Comparison of ENCODE assay signal across 20 cellular contexts in the genomic region with DNA sequence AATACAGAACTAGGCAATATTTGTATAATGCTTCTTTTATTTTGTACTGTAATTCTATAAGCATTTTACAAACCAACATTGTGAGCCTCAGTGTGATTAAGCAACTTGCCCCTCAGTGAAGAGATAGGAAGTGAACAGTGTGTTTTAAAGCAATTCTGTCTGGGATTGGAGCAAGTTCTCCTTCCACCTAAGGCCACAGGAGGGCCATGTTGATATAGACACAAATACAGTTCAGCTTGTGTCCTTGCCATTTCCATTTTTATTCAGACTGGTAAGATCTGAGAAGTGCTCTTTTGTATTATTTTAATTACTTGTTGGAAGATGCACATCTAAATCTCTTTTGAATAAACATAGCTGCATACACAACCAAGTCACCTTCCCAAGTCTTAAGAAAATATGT.
DNase-seq lines count a peak whose midpoint lies in the region; ATAC-seq, FAIRE-seq and TF ChIP-seq lines count a peak whose summit lies in the region.
"Had no signal": no experiment of that assay in that cellular context is flagged by ENCODE, and none has a peak within 500 bp of the region (broad histone marks: within the 10 kb centered on the region; RNA-seq: fewer than 3 reads in every experiment).

No MANE protein-coding gene starts in this region.

- POLR2A ChIA-PET in H1 (lab: Charles Lee; ENCODE audit: partially characterized antibody), result no interaction called here

- peaks cover 13 to 19% of the 10 kb centered on the region in 2 experiments for H3K9me3 ChIP-seq in H1 (ENCODE audit: insufficient read depth in 2 of 2, low read depth in 1 of 2, low read length in 1 of 2)
- H3K9me3 ChIP-seq in mammary epithelial cell (replicated peaks; ENCODE audit: insufficient read depth, low read length), result peaks cover 18% of the 10 kb centered on the region
- no peaks in the 10 kb centered on the region for H3K9me3 ChIP-seq in right atrium auricular region
- H3K9me3 ChIP-seq: ovary had no signal

- no peak overlapping the region for H4K5ac ChIP-seq in H1 (ENCODE audit: insufficient read length, low read depth, low read length)

- no peak for FAIRE-seq in H1 (lab: Jason Lieb, UNC)

- peaks cover 13 to 38% (median 32%) of the 10 kb centered on the region in 4 experiments for H3K27me3 ChIP-seq in H1 (replicated peaks in 1 of 4; ENCODE audit: control insufficient read depth in 3 of 4, extremely low read depth in 1 of 4, insufficient read depth in 3 of 4, low read length in 3 of 4)
- no peaks in the 10 kb centered on the region for H3K27me3 ChIP-seq in mammary epithelial cell (ENCODE audit: insufficient read depth, low read length)
- H3K27me3 ChIP-seq in right atrium auricular region, result no peaks in the 10 kb centered on the region
- H3K27me3 ChIP-seq: dorsolateral prefrontal cortex, ovary, sigmoid colon had no signal

- dilution Hi-C loops in mammary epithelial cell (cut with HindIII; ENCODE audit: low sequenced_read_pairs), result no loop called here

- ATAC-seq in HG03108 (IDR thresholded peaks at IDR 0.05; ENCODE audit: unreplicated experiment), result no peak
- ATAC-seq: activated CD8-positive, alpha-beta T cell treated with anti-CD3 and anti-CD28 coated beads, Interleukin-2, amount 10 ng/mL, durations not matched to agents 7 days and 5 days; activated T-cell treated with anti-CD3 and anti-CD28 coated beads, Interleukin-2, amount 50 U/mL, for 72 hours; esophagus mucosa; left ventricle myocardium superior had no signal

- no peak overlapping the region for H3K27ac ChIP-seq in H1 (ENCODE audit: low read depth, low read length)
- H3K27ac ChIP-seq in mammary epithelial cell (ENCODE audit: insufficient read depth, low read depth, low read length), result no peak overlapping the region
- H3K27ac ChIP-seq in right atrium auricular region, result no peak overlapping the region
- H3K27ac ChIP-seq: ovary, sigmoid colon had no signal

- H3K79me2 ChIP-seq in H1 (ENCODE audit: control insufficient read depth in 1 of 2, insufficient read depth in 2 of 2, low read length in 2 of 2) (no peaks in the 10 kb centered on the region), mammary epithelial cell (ENCODE audit: insufficient read depth, low read length) (no peaks in the 10 kb centered on the region)

- H2AFZ ChIP-seq in H1 (ENCODE audit: low read length) (no peak overlapping the region), mammary epithelial cell (ENCODE audit: low read depth, low read length) (no peak overlapping the region)

- H3K4me2 ChIP-seq in H1 (ENCODE audit: insufficient read depth in 1 of 2, low read depth in 2 of 2, low read length in 2 of 2) (no peak overlapping the region), mammary epithelial cell (ENCODE audit: insufficient read depth, low read depth, low read length) (no peak overlapping the region)

- H3K56ac ChIP-seq in H1 (replicated peaks; ENCODE audit: insufficient read length, low read depth, low read length), result no peak overlapping the region

- H3K23ac ChIP-seq in H1 (ENCODE audit: insufficient read length), result no peak overlapping the region

- DNase-seq in NOMO-1 treated with DMSO at 0.1 percent for 48 hours (lab: John Stamatoyannopoulos, UW; ENCODE audit: unreplicated experiment) (peak; percentile 19), NOMO-1 treated with dmso at 0.1 percent for 144 hours (lab: John Stamatoyannopoulos, UW; ENCODE audit: unreplicated experiment) (no peak), NCI-H69 (lab: John Stamatoyannopoulos, UW) (peak; percentile 24), H1 (ENCODE audit: low read depth in 1 of 2, low spot score in 2 of 2) (no peak), superior temporal gyrus (ENCODE audit: extremely low spot score) (peak; percentile 24), mammary epithelial cell (no peak), right atrium auricular region (ENCODE audit: low spot score) (no peak)
- DNase-seq: activated CD8-positive, alpha-beta T cell treated with anti-CD3 and anti-CD28 coated beads, Interleukin-2, amount 10 ng/mL, durations not matched to agents 7 days and 5 days; activated T-cell treated with anti-CD3 and anti-CD28 coated beads, Interleukin-2, amount 50 U/mL, for 72 hours; DND-41; dorsolateral prefrontal cortex; left ventricle myocardium superior; NCI-H2029; NK-92 treated with Interleukin-12 subunit alpha and Interleukin-12 subunit beta, amount 100 ng/mL, for 24 hours; ovary; sigmoid colon; stimulated activated naive CD4-positive, alpha-beta T cell treated with Interleukin-2 at 50 U/mL for 16 hours; trophoblast cell had no signal

- H3K23me2 ChIP-seq in H1 (ENCODE audit: low read depth, low read length), result peaks cover 2% of the 10 kb centered on the region

- TF ChIP-seq POLR2A in H1 (IDR thresholded peaks at IDR 0.05; ENCODE audit: control extremely low read depth in 1 of 2, low read depth in 2 of 2, low read length in 2 of 2), result no peak

- CTCF ChIA-PET in H1 (lab: Charles Lee; ENCODE audit: partially characterized antibody) (interaction anchor here (0.7 to 1.6 kb wide), 2 partner anchors 9 to 266 kb away, joined by 4 to 5 read pairs; no protein-coding TSS in a partner anchor), mammary epithelial cell (lab: Charles Lee; ENCODE audit: low non-redundant PET) (no interaction called here)

- peak; percentile 22 to 38 for TF ChIP-seq RAD21 in H1 (IDR thresholded peaks at IDR 0.05 in 1 of 2, conservative IDR thresholded peaks at IDR 0.05 in 1 of 2; ENCODE audit: low read depth in 2 of 2, low read length in 2 of 2)

- no peak overlapping the region for H2BK20ac ChIP-seq in H1 (ENCODE audit: low read length)

- H3K18ac ChIP-seq in H1 (ENCODE audit: extremely low read depth, low read length), result no peak overlapping the region

- no peak overlapping the region for H4K8ac ChIP-seq in H1 (ENCODE audit: extremely low read depth, insufficient read depth, low read length)

- no peak overlapping the region for H2BK15ac ChIP-seq in H1 (ENCODE audit: low read length)

- no peak overlapping the region for H2AK5ac ChIP-seq in H1 (ENCODE audit: low read depth, low read length)

- no TSS peak for BruUV-seq in mammary epithelial cell (replicated peaks; lab: Mats Ljungman, UMichigan)

- no peak for TF ChIP-seq EP300 in H1 (IDR thresholded peaks at IDR 0.05; ENCODE audit: borderline replicate concordance in 1 of 2, low read depth in 2 of 2, low read length in 2 of 2)

- peaks cover 0 to 2% (median 0%) of the 10 kb centered on the region in 4 experiments; a peak in 1 of 8 replicates for H3K36me3 ChIP-seq in H1 (ENCODE audit: control insufficient read depth in 2 of 4, insufficient read depth in 4 of 4, low read length in 3 of 4)
- H3K36me3 ChIP-seq in mammary epithelial cell (ENCODE audit: insufficient read depth, low read length), result no peaks in the 10 kb centered on the region
- H3K36me3 ChIP-seq in right atrium auricular region, result no peaks in the 10 kb centered on the region
- H3K36me3 ChIP-seq: ovary, sigmoid colon had no signal

- H4K91ac ChIP-seq in H1 (replicated peaks; ENCODE audit: insufficient read length, low read length), result no peak overlapping the region

- H2BK12ac ChIP-seq in H1 (ENCODE audit: low read depth, low read length), result no peak overlapping the region

- no peak overlapping the region for H2BK5ac ChIP-seq in H1 (ENCODE audit: low read depth, low read length)

- H4K20me1 ChIP-seq in H1 (replicated peaks in 1 of 2; ENCODE audit: control insufficient read depth in 1 of 2, insufficient read depth in 2 of 2, low read length in 2 of 2), result peaks cover 0 to 3% of the 10 kb centered on the region in 2 experiments
- H4K20me1 ChIP-seq in mammary epithelial cell (ENCODE audit: insufficient read depth, low read length), result no peaks in the 10 kb centered on the region

- no peak overlapping the region for H2BK120ac ChIP-seq in H1 (replicated peaks; ENCODE audit: low read depth, low read length)

- H3K4me3 ChIP-seq in H1 (ENCODE audit: extremely low read depth in 1 of 4, insufficient read depth in 2 of 4, low read depth in 3 of 4, low read length in 4 of 4), result no peak overlapping the region
- H3K4me3 ChIP-seq in mammary epithelial cell (replicated peaks in 1 of 3; ENCODE audit: insufficient read depth in 1 of 3, low read depth in 2 of 3, low read length in 3 of 3), result no peak overlapping the region
- no peak overlapping the region for H3K4me3 ChIP-seq in right atrium auricular region
- H3K4me3 ChIP-seq: dorsolateral prefrontal cortex, ovary, sigmoid colon had no signal

- H3K14ac ChIP-seq in H1 (ENCODE audit: insufficient read length), result no peak overlapping the region

- peak in 1 of 3 experiments; percentile 27; a peak in 1 of 4 replicates for TF ChIP-seq CTCF in H1 (IDR thresholded peaks at IDR 0.05; ENCODE audit: control extremely low read depth in 1 of 3, insufficient read depth in 1 of 3, low read depth in 1 of 3, low read length in 3 of 3)
- no peak for TF ChIP-seq CTCF in mammary epithelial cell (conservative IDR thresholded peaks at IDR 0.05 in 1 of 2, IDR thresholded peaks at IDR 0.05 in 1 of 2; ENCODE audit: extremely low read depth in 1 of 2, insufficient read depth in 1 of 2, low read depth in 1 of 2, low read length in 2 of 2)
- no peak for TF ChIP-seq CTCF in right atrium auricular region (IDR thresholded peaks at IDR 0.05)

- H3K79me1 ChIP-seq in H1 (ENCODE audit: low read depth, low read length), result no peaks in the 10 kb centered on the region

- no peak overlapping the region for H3K4ac ChIP-seq in H1 (replicated peaks; ENCODE audit: insufficient read length, low read depth, low read length)

- in situ Hi-C loops in mammary epithelial cell (cut with MboI; ENCODE audit: low sequenced_read_pairs in 2 of 2), result no loop called here

- intact Hi-C loops in mammary epithelial cell (cut with micrococcal nuclease), result no loop called here

- H3K9ac ChIP-seq in H1 (replicated peaks in 1 of 4; ENCODE audit: extremely low read depth in 1 of 4, low read depth in 3 of 4, low read length in 3 of 4) (no peak overlapping the region), mammary epithelial cell (ENCODE audit: insufficient read depth, low read length) (no peak overlapping the region)

- peaks cover 6 to 13% (median 8%) of the 10 kb centered on the region in 4 experiments; a peak in 6 of 7 replicates for H3K4me1 ChIP-seq in H1 (replicated peaks in 1 of 4; ENCODE audit: control insufficient read depth in 3 of 4, insufficient read depth in 4 of 4, low read length in 3 of 4)
- no peaks in the 10 kb centered on the region for H3K4me1 ChIP-seq in mammary epithelial cell (ENCODE audit: insufficient read depth, low read length)
- H3K4me1 ChIP-seq in right atrium auricular region, result no peaks in the 10 kb centered on the region
- H3K4me1 ChIP-seq: sigmoid colon had no signal

TF ChIP-seq in H1, 55 proteins besides CTCF, POLR2A, EP300 and RAD21 (continues in another document):
- TF ChIP-seq RFX5 (IDR thresholded peaks at IDR 0.05; ENCODE audit: borderline replicate concordance, low read depth, low read length) (no peak), CHD1 (IDR thresholded peaks at IDR 0.05; ENCODE audit: low read depth, low read length) (no peak), POU5F1 (IDR thresholded peaks at IDR 0.05; ENCODE audit: low read depth, low read length) (no peak), TEAD4 (IDR thresholded peaks at IDR 0.05; ENCODE audit: low read depth, low read length) (no peak), RBBP5 (IDR thresholded peaks at IDR 0.05; ENCODE audit: borderline replicate concordance, low read depth, low read length) (no peak), CHD2 (IDR thresholded peaks at IDR 0.05; ENCODE audit: low read length) (no peak), SRF (IDR thresholded peaks at IDR 0.05; ENCODE audit: low read depth, low read length) (no peak), CTBP2 (IDR thresholded peaks at IDR 0.05; ENCODE audit: borderline replicate concordance, insufficient read depth, insufficient read length, low read length) (no peak)

Comparison
In these comparisons a context has a peak if more than half of its experiments do, and no peak if none do; other contexts are left out.
1. DNase-seq: peak in NOMO-1 treated with DMSO at 0.1 percent for 48 hours (single experiment), NCI-H69 (single experiment) and superior temporal gyrus (single experiment); none in NOMO-1 treated with dmso at 0.1 percent for 144 hours (single experiment), H1 (0 of 2), mammary epithelial cell (single experiment) and right atrium auricular region (single experiment).